8 cellular contexts compared by ENCODE assay signal in the genomic region with DNA sequence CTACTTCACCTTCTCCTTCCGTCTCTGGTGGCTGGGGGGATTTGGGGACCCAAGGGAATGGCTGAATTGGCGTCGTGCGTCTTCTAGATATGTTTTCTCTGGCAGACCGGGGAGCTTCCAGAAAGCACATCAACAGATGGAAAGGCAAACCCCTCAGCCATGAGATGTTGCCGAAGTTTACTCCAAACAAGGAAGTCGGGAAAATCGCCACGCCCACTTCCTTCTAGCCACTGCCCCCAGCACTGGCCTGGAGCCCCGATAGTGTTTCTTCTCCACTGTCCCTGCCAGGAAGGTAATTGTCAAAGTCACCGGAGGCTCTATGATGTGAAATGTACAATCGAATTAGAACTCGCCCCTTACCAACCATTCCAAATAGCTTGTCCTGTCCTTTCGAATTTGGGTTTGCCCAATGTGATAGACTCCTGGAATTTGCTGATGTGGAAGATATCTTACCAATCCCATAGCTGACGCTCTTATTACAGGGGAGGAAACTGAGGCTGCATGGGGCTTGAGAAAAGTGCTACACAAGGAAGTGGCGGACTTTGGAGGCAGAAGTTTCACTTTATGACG.
DNase-seq lines count a peak whose midpoint lies in the region; ATAC-seq and TF ChIP-seq lines count a peak whose summit lies in the region.

No MANE protein-coding gene starts in this region.

- no peak overlapping the region for H3K27ac ChIP-seq in CD8-positive, alpha-beta T cell (ENCODE audit: low read depth, low read length)
- H3K27ac ChIP-seq in neuronal stem cell (replicated peaks; ENCODE audit: low read length): no peak overlapping the region

- peak overlapping the region; percentile 50 for H3K23ac ChIP-seq in neuronal stem cell (ENCODE audit: low read depth, low read length, poor library complexity)

- no peaks in the 10 kb centered on the region for H3K36me3 ChIP-seq in CD8-positive, alpha-beta T cell (ENCODE audit: insufficient read depth, low read length)
- H3K36me3 ChIP-seq in neuronal stem cell (replicated peaks in 1 of 2; ENCODE audit: control insufficient read depth in 2 of 2, insufficient read depth in 2 of 2, low read length in 2 of 2): no peaks in the 10 kb centered on the region

- no peak for DNase-seq in CD8-positive, alpha-beta T cell
- DNase-seq in RPMI7951 (ENCODE audit: low read depth) (peak; percentile 32), foreskin melanocyte (peak; percentile 8), neuronal stem cell (ENCODE audit: low spot score) (peak; percentile 32), OCI-M1 (lab: John Stamatoyannopoulos, UW) (no peak), NCI-H1694 treated with DMSO at 0.1 percent for 48 hours (lab: John Stamatoyannopoulos, UW) (no peak)

- peak overlapping the region; percentile 62 for H3K18ac ChIP-seq in neuronal stem cell (ENCODE audit: low read length)

- peak overlapping the region; percentile 97 for H3K4me2 ChIP-seq in neuronal stem cell (ENCODE audit: insufficient read depth, low read length, poor library complexity, severe bottlenecking)

- peak overlapping the region; percentile 92 for H2AFZ ChIP-seq in neuronal stem cell (ENCODE audit: low read length)

- H3K36me3 Mint-ChIP-seq in CD8-positive, alpha-beta T cell: no peaks in the 10 kb centered on the region

- intact Hi-C loops in CD8-positive, alpha-beta T cell (cut with DNase I, micrococcal nuclease): no loop called here

- CTCF ChIA-PET in CD8-positive, alpha-beta T cell (lab: Charles Lee): no interaction called here

- no peak overlapping the region for H3K4me3 ChIP-seq in CD8-positive, alpha-beta T cell (ENCODE audit: low read depth, low read length)
- H3K4me3 ChIP-seq in neuronal stem cell (ENCODE audit: low read length in 2 of 2): peak overlapping the region; percentile 18 to 81

- no peaks in the 10 kb centered on the region for H3K9me3 ChIP-seq in CD8-positive, alpha-beta T cell (ENCODE audit: low read length)
- H3K9me3 ChIP-seq in neuronal stem cell (replicated peaks in 1 of 2; ENCODE audit: control insufficient read depth in 2 of 2, insufficient read depth in 1 of 2, low read depth in 1 of 2, low read length in 2 of 2): no peaks in the 10 kb centered on the region

- ATAC-seq in CD8-positive, alpha-beta T cell: no peak
- ATAC-seq in HG02870 (IDR thresholded peaks at IDR 0.05; ENCODE audit: unreplicated experiment): no peak
- ATAC-seq in HG02678 (IDR thresholded peaks at IDR 0.05; ENCODE audit: unreplicated experiment): no peak

- no peak overlapping the region for H3K14ac ChIP-seq in neuronal stem cell (ENCODE audit: low read length)

- peaks cover 8% of the 10 kb centered on the region for H3K4me1 Mint-ChIP-seq in CD8-positive, alpha-beta T cell (ENCODE audit: low read depth)

- no peak overlapping the region for H2BK12ac ChIP-seq in neuronal stem cell (ENCODE audit: low read length)

- peak overlapping the region; percentile 23 for H3K4me3 Mint-ChIP-seq in CD8-positive, alpha-beta T cell

- H3K27me3 Mint-ChIP-seq in CD8-positive, alpha-beta T cell (ENCODE audit: low read depth): peaks cover 40% of the 10 kb centered on the region

- no peaks in the 10 kb centered on the region for H3K27me3 ChIP-seq in CD8-positive, alpha-beta T cell (ENCODE audit: insufficient read depth, low read length)
- peaks cover 7 to 73% (median 27%) of the 10 kb centered on the region in 3 experiments for H3K27me3 ChIP-seq in neuronal stem cell (ENCODE audit: control insufficient read depth in 3 of 3, insufficient read depth in 3 of 3, low read depth in 1 of 3, low read length in 3 of 3)

- H3K4me1 ChIP-seq in CD8-positive, alpha-beta T cell (ENCODE audit: insufficient read depth, low read length): no peaks in the 10 kb centered on the region
- H3K4me1 ChIP-seq in neuronal stem cell (ENCODE audit: control insufficient read depth in 2 of 2, insufficient read depth in 1 of 2, low read depth in 1 of 2, low read length in 2 of 2): no peaks in the 10 kb centered on the region

- no peak overlapping the region for H3K27ac Mint-ChIP-seq in CD8-positive, alpha-beta T cell

- H2BK5ac ChIP-seq in neuronal stem cell (ENCODE audit: low read length): no peak overlapping the region

- H3K4ac ChIP-seq in neuronal stem cell (ENCODE audit: low read length): no peak overlapping the region

- H2AK5ac ChIP-seq in neuronal stem cell (ENCODE audit: low read depth, low read length): no peak overlapping the region

- POLR2A ChIA-PET in CD8-positive, alpha-beta T cell (lab: Charles Lee): no interaction called here

- H3K9me3 Mint-ChIP-seq in CD8-positive, alpha-beta T cell: no peaks in the 10 kb centered on the region

- no peak overlapping the region for H4K91ac ChIP-seq in neuronal stem cell (ENCODE audit: low read depth, low read length, poor library complexity)

- no peaks in the 10 kb centered on the region for H3K79me1 ChIP-seq in neuronal stem cell (ENCODE audit: low read depth, low read length)

- H2BK15ac ChIP-seq in neuronal stem cell (ENCODE audit: low read length): no peak overlapping the region

- TF ChIP-seq CTCF in CD8-positive, alpha-beta T cell (IDR thresholded peaks at IDR 0.05): no peak

- H2BK120ac ChIP-seq in neuronal stem cell (ENCODE audit: low read depth, low read length): no peak overlapping the region

- H4K8ac ChIP-seq in neuronal stem cell (ENCODE audit: low read depth, low read length): no peak overlapping the region

- no peak overlapping the region for H3K9ac ChIP-seq in neuronal stem cell (ENCODE audit: low read depth, low read length, poor library complexity)

- no CpG with 5 or more reads among the region's 17 CpGs for WGBS in neuronal stem cell (ENCODE audit: extremely low coverage in 2 of 2, insufficient read length in 2 of 2, insufficient replicate concordance in 1 of 2), 2 donors

Comparison
In these comparisons a context has a peak if more than half of its experiments do, and no peak if none do; other contexts are left out.
1. DNase-seq: peak in RPMI7951 (single experiment), foreskin melanocyte (single experiment) and neuronal stem cell (single experiment); none in CD8-positive, alpha-beta T cell (0 of 7), OCI-M1 (single experiment) and NCI-H1694 treated with DMSO at 0.1 percent for 48 hours (single experiment).